ENCODE assay signal across 1 cellular context in the genomic region with DNA sequence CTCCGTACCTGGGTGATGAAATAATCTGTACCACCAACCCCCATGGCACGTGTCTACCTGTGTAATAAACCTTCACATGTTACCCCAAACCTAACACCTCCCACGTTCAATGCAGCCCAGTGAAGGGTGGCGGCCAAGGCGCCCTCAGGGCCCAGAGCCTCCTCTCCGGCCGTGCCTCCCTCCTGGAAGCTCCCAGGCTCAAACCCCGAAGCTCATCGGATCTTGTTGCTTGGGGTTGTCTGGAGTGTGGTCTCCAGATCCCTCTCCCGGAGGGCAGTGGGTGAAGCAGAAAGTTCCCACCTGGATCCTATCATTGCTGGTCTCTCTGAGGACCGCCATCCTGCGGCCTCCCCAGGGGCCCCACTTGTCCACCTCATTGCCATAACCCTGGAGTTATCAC.
TF ChIP-seq lines count a peak whose summit lies in the region.

No MANE protein-coding gene starts in this region.

TF ChIP-seq in HepG2, 621 proteins besides CTCF, POLR2A, EP300 and RAD21:
- TF ChIP-seq ZBTB40 (IDR thresholded peaks at IDR 0.05) (no peak), ZBTB40 (CRISPR knock-in tag; IDR thresholded peaks at IDR 0.05) (no peak), ZNF460 (CRISPR knock-in tag; IDR thresholded peaks at IDR 0.05; ENCODE audit: borderline replicate concordance) (no peak), ZNF251 (CRISPR knock-in tag; IDR thresholded peaks at IDR 0.05) (no peak), ZNF83 (CRISPR knock-in tag; IDR thresholded peaks at IDR 0.05; ENCODE audit: borderline replicate concordance) (no peak), FOXP4 (CRISPR knock-in tag; IDR thresholded peaks at IDR 0.05) (no peak), TBX3 (IDR thresholded peaks at IDR 0.05; ENCODE audit: borderline replicate concordance) (no peak), RFX5 (IDR thresholded peaks at IDR 0.05; ENCODE audit: low read depth, low read length) (no peak), MIER3 (CRISPR knock-in tag; IDR thresholded peaks at IDR 0.05; ENCODE audit: borderline replicate concordance) (no peak), POLR2AphosphoS2 (IDR thresholded peaks at IDR 0.05; ENCODE audit: low read depth, low read length) (no peak), TARDBP (CRISPR knock-in tag; IDR thresholded peaks at IDR 0.05) (no peak), ZNF143 (CRISPR knock-in tag; IDR thresholded peaks at IDR 0.05) (no peak), KMT2A (CRISPR knock-in tag; IDR thresholded peaks at IDR 0.05) (no peak), ZNF782 (CRISPR knock-in tag; IDR thresholded peaks at IDR 0.05; ENCODE audit: borderline replicate concordance) (no peak)
- TF ChIP-seq, protein P1, sequence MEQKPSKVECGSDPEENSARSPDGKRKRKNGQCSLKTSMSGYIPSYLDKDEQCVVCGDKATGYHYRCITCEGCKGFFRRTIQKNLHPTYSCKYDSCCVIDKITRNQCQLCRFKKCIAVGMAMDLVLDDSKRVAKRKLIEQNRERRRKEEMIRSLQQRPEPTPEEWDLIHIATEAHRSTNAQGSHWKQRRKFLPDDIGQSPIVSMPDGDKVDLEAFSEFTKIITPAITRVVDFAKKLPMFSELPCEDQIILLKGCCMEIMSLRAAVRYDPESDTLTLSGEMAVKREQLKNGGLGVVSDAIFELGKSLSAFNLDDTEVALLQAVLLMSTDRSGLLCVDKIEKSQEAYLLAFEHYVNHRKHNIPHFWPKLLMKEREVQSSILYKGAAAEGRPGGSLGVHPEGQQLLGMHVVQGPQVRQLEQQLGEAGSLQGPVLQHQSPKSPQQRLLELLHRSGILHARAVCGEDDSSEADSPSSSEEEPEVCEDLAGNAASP (CRISPR knock-in tag; IDR thresholded peaks at IDR 0.05; ENCODE audit: borderline replicate concordance) = no peak
- TF ChIP-seq, protein P2, sequence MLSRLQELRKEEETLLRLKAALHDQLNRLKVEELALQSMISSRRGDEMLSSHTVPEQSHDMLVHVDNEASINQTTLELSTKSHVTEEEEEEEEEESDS (CRISPR knock-in tag; IDR thresholded peaks at IDR 0.05; ENCODE audit: borderline replicate concordance) = no peak
